Comparison of ENCODE assay signal across 21 cellular contexts in the genomic region with DNA sequence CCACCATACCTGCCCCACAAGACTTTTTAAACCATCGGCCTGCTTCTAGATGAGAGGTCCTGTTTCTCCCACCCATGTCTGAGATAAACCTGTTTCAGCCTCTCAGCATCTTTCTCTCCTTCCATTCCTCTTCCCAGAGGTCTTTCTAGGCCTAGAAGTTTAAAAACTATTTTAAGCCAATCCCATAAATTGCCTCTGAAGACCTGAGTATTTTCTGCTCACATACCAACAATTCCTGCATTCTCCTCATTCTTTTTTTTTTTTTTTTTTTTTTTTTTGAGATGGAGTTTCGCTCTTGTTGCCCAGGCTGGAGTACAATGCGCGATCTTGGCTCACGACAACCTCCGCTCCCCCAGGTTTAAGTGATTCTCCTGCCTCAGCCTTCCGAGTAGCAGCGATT.
DNase-seq lines count a peak whose midpoint lies in the region; ATAC-seq and TF ChIP-seq lines count a peak whose summit lies in the region.
"Had no signal": no experiment of that assay in that cellular context is flagged by ENCODE, and none has a peak within 500 bp of the region (broad histone marks: within the 10 kb centered on the region; RNA-seq: fewer than 3 reads in every experiment).

No MANE protein-coding gene starts in this region.

- H2BK5ac ChIP-seq in mesendoderm (ENCODE audit: low read length) (no peak overlapping the region), trophoblast cell (ENCODE audit: low read depth, low read length, poor library complexity) (no peak overlapping the region)

- no peak overlapping the region for H3K4me2 ChIP-seq in GM23338
- H3K4me2 ChIP-seq in mesendoderm (ENCODE audit: low read length): no peak overlapping the region
- H3K4me2 ChIP-seq in trophoblast cell (ENCODE audit: low read length): no peak overlapping the region
- H3K4me2 ChIP-seq: BLaER1 treated with 17β-estradiol and CSF1 and Interleukin-3, amounts not matched to agents 10 nM and 100 nM had no signal

- no peak overlapping the region for H2BK15ac ChIP-seq in mesendoderm (replicated peaks; ENCODE audit: low read depth)

- H3K27ac ChIP-seq in GM23338 (ENCODE audit: low read depth): no peak overlapping the region
- no peak overlapping the region for H3K27ac ChIP-seq in mesendoderm (ENCODE audit: low read depth, low read length)
- no peak overlapping the region for H3K27ac ChIP-seq in trophoblast cell (ENCODE audit: low read depth, low read length)
- H3K27ac ChIP-seq: 22Rv1; BLaER1 treated with 17β-estradiol and CSF1 and Interleukin-3, amounts not matched to agents 10 nM and 100 nM; C4-2B had no signal

- no peak for ATAC-seq in GM23338
- no peak for ATAC-seq in activated CD8-positive, alpha-beta memory T cell treated with anti-CD3 and anti-CD28 coated beads, Interleukin-2, amount 10 ng/mL, durations not matched to agents 7 days and 5 days
- ATAC-seq: CD8-positive, alpha-beta T cell; GM12878 had no signal

- H2AK5ac ChIP-seq in mesendoderm (ENCODE audit: low read length): no peak overlapping the region
- no peak overlapping the region for H2AK5ac ChIP-seq in trophoblast cell (ENCODE audit: low read length)

- no peak overlapping the region for H3K27ac Mint-ChIP-seq in GM23338
- H3K27ac Mint-ChIP-seq in activated CD8-positive, alpha-beta memory T cell treated with anti-CD3 and anti-CD28 coated beads, Interleukin-2, amount 10 ng/mL, durations not matched to agents 7 days and 5 days: no peak overlapping the region
- H3K27ac Mint-ChIP-seq: B cell; CD4-positive, alpha-beta T cell; CD8-positive, alpha-beta T cell had no signal

- H2BK12ac ChIP-seq in trophoblast cell (ENCODE audit: low read length): peak overlapping the region; percentile 69

- H4K91ac ChIP-seq in trophoblast cell (ENCODE audit: low read depth, low read length): peak overlapping the region; percentile 35

- no peak for TF ChIP-seq CTCF in AG10803 (conservative IDR thresholded peaks at IDR 0.05; ENCODE audit: low read length)
- no peak for TF ChIP-seq CTCF in GM23338 (conservative IDR thresholded peaks at IDR 0.05; ENCODE audit: low read depth in 2 of 2)

- H3K27me3 ChIP-seq in GM23338 (ENCODE audit: insufficient read depth) (no peaks in the 10 kb centered on the region), mesendoderm (ENCODE audit: insufficient read depth, low read length, poor library complexity) (no peaks in the 10 kb centered on the region), trophoblast cell (ENCODE audit: insufficient read depth, low read length) (no peaks in the 10 kb centered on the region)
- H3K27me3 ChIP-seq: BLaER1 treated with 17β-estradiol and CSF1 and Interleukin-3, amounts not matched to agents 10 nM and 100 nM had no signal

- H3K4me3 Mint-ChIP-seq in GM23338: no peak overlapping the region
- H3K4me3 Mint-ChIP-seq in activated CD8-positive, alpha-beta memory T cell treated with anti-CD3 and anti-CD28 coated beads, Interleukin-2, amount 10 ng/mL, durations not matched to agents 7 days and 5 days: no peak overlapping the region
- H3K4me3 Mint-ChIP-seq: B cell; CD4-positive, alpha-beta T cell; CD8-positive, alpha-beta T cell had no signal

- H3K4me1 Mint-ChIP-seq in GM23338: no peaks in the 10 kb centered on the region
- H3K4me1 Mint-ChIP-seq in activated CD8-positive, alpha-beta memory T cell treated with anti-CD3 and anti-CD28 coated beads, Interleukin-2, amount 10 ng/mL, durations not matched to agents 7 days and 5 days: no peaks in the 10 kb centered on the region
- H3K4me1 Mint-ChIP-seq: B cell had no signal

- no peak overlapping the region for H3K23ac ChIP-seq in mesendoderm (ENCODE audit: low read length)
- no peak overlapping the region for H3K23ac ChIP-seq in trophoblast cell (ENCODE audit: low read length)

- H3F3A ChIP-seq in GM23338 (replicated peaks; ENCODE audit: low read depth): no peaks in the 10 kb centered on the region

- H4K5ac ChIP-seq in mesendoderm (ENCODE audit: low read length): no peak overlapping the region

- H3K79me1 ChIP-seq in mesendoderm (ENCODE audit: low read length): no peaks in the 10 kb centered on the region
- peaks cover 3% of the 10 kb centered on the region for H3K79me1 ChIP-seq in trophoblast cell (ENCODE audit: low read length)

- H3K9ac ChIP-seq in mesendoderm (ENCODE audit: low read length) (no peak overlapping the region), trophoblast cell (ENCODE audit: low read length) (no peak overlapping the region)
- H3K9ac ChIP-seq: BLaER1 treated with 17β-estradiol and CSF1 and Interleukin-3, amounts not matched to agents 10 nM and 100 nM had no signal

- H3K56ac ChIP-seq in mesendoderm (ENCODE audit: low read length): no peak overlapping the region

- no peaks in the 10 kb centered on the region for H3K9me3 ChIP-seq in trophoblast cell (ENCODE audit: insufficient read depth, low read depth, low read length)
- H3K9me3 ChIP-seq: Caco-2 had no signal

- no peaks in the 10 kb centered on the region for H3K79me2 ChIP-seq in GM23338 (replicated peaks; ENCODE audit: insufficient read depth)
- H3K79me2 ChIP-seq in mesendoderm (ENCODE audit: control insufficient read depth, insufficient read depth, low read length): no peaks in the 10 kb centered on the region
- H3K79me2 ChIP-seq in trophoblast cell (ENCODE audit: control insufficient read depth, insufficient read depth, low read length, poor library complexity): no peaks in the 10 kb centered on the region

- whole genome bisulfite sequencing in mesendoderm (ENCODE audit: extremely low coverage, insufficient coverage, low lambda C conversion rate): no CpG with 5 or more reads among the region's 8 CpGs
- no CpG with 5 or more reads among the region's 8 CpGs for WGBS in trophoblast cell (ENCODE audit: extremely low coverage, insufficient coverage, insufficient read length)

- H3K18ac ChIP-seq in mesendoderm (ENCODE audit: low read length) (no peak overlapping the region), trophoblast cell (ENCODE audit: low read length) (no peak overlapping the region)

- H3K14ac ChIP-seq in trophoblast cell (ENCODE audit: low read length): no peak overlapping the region

- no peaks in the 10 kb centered on the region; the same call in 1 of the 2 replicates for H3K9me2 ChIP-seq in GM23338 (ENCODE audit: insufficient read depth)

- H3K36me3 ChIP-seq in GM23338 (ENCODE audit: insufficient read depth): no peaks in the 10 kb centered on the region
- no peaks in the 10 kb centered on the region for H3K36me3 ChIP-seq in mesendoderm (ENCODE audit: control insufficient read depth, insufficient read depth, low read length)
- no peaks in the 10 kb centered on the region for H3K36me3 ChIP-seq in trophoblast cell (ENCODE audit: control insufficient read depth in 1 of 2, insufficient read depth in 2 of 2, low read length in 2 of 2)
- H3K36me3 ChIP-seq: BLaER1 treated with 17β-estradiol and CSF1 and Interleukin-3, amounts not matched to agents 10 nM and 100 nM had no signal

- no peak overlapping the region for H2BK120ac ChIP-seq in mesendoderm (ENCODE audit: low read depth, low read length)
- H2BK120ac ChIP-seq in trophoblast cell (ENCODE audit: insufficient read depth, low read length, poor library complexity): no peak overlapping the region

- H3K27me3 Mint-ChIP-seq in GM23338 (ENCODE audit: insufficient read depth, low read depth, poor library complexity): peaks cover 2% of the 10 kb centered on the region
- H3K27me3 Mint-ChIP-seq in activated CD8-positive, alpha-beta memory T cell treated with anti-CD3 and anti-CD28 coated beads, Interleukin-2, amount 10 ng/mL, durations not matched to agents 7 days and 5 days: no peaks in the 10 kb centered on the region
- H3K27me3 Mint-ChIP-seq: CD4-positive, alpha-beta T cell had no signal

- no peaks in the 10 kb centered on the region for H4K20me1 ChIP-seq in GM23338 (replicated peaks; ENCODE audit: insufficient read depth)
- H4K20me1 ChIP-seq: BLaER1 treated with 17β-estradiol and CSF1 and Interleukin-3, amounts not matched to agents 10 nM and 100 nM had no signal

- H3K36me3 Mint-ChIP-seq in GM23338 (ENCODE audit: low read depth): peaks cover 36% of the 10 kb centered on the region
- H3K36me3 Mint-ChIP-seq in activated CD8-positive, alpha-beta memory T cell treated with anti-CD3 and anti-CD28 coated beads, Interleukin-2, amount 10 ng/mL, durations not matched to agents 7 days and 5 days: no peaks in the 10 kb centered on the region
- H3K36me3 Mint-ChIP-seq: CD8-positive, alpha-beta T cell had no signal

- H3K9me3 Mint-ChIP-seq in GM23338: peaks cover 36% of the 10 kb centered on the region; the same call in 2 of the 3 replicates
- peaks cover 11% of the 10 kb centered on the region for H3K9me3 Mint-ChIP-seq in activated CD8-positive, alpha-beta memory T cell treated with anti-CD3 and anti-CD28 coated beads, Interleukin-2, amount 10 ng/mL, durations not matched to agents 7 days and 5 days (ENCODE audit: low read depth)
- H3K9me3 Mint-ChIP-seq: CD4-positive, alpha-beta T cell had no signal

- H4K8ac ChIP-seq in mesendoderm (ENCODE audit: low read depth, low read length) (no peak overlapping the region), trophoblast cell (ENCODE audit: low read depth, low read length) (no peak overlapping the region)

- peak; percentile 73 for DNase-seq in AG10803 (ENCODE audit: low read depth)
- peak; percentile 7 for DNase-seq in GM23338 (ENCODE audit: low spot score)
- DNase-seq in mesendoderm: peak; percentile 54
- DNase-seq in trophoblast cell: peak in 1 of 2 donors; percentile 13
- no peak for DNase-seq in nucleus accumbens (lab: John Stamatoyannopoulos, UW)
- DNase-seq in stimulated activated CD4-positive, alpha-beta T cell treated with anti-CD3 and anti-CD28 coated beads, Interleukin-4, amount 100 ng/mL, for 4 hours: no peak
- no peak for DNase-seq in activated CD8-positive, alpha-beta memory T cell treated with anti-CD3 and anti-CD28 coated beads, Interleukin-2, amount 10 ng/mL, durations not matched to agents 7 days and 5 days
- no peak for DNase-seq in SK-N-DZ (ENCODE audit: low spot score)
- DNase-seq: ACHN; AML-193; Caco-2; Calu3; CD4-positive, alpha-beta T cell; CD8-positive, alpha-beta T cell; DMS79 treated with DMSO at 0.1 percent for 48 hours; GF-D8 had no signal

- CTCF ChIA-PET in activated CD8-positive, alpha-beta memory T cell treated with anti-CD3 and anti-CD28 coated beads, Interleukin-2, amount 10 ng/mL, durations not matched to agents 7 days and 5 days (lab: Charles Lee): no interaction called here

- H3K4ac ChIP-seq in mesendoderm (ENCODE audit: low read depth, low read length) (no peak overlapping the region), trophoblast cell (ENCODE audit: low read depth, low read length) (no peak overlapping the region)

- no peak overlapping the region for H3K4me3 ChIP-seq in AG10803 (ENCODE audit: low read length)
- no peak overlapping the region for H3K4me3 ChIP-seq in GM23338
- no peak overlapping the region for H3K4me3 ChIP-seq in mesendoderm (ENCODE audit: low read length)
- no peak overlapping the region for H3K4me3 ChIP-seq in trophoblast cell (ENCODE audit: low read depth, low read length)
- H3K4me3 ChIP-seq: BLaER1 treated with 17β-estradiol and CSF1 and Interleukin-3, amounts not matched to agents 10 nM and 100 nM; GM12878 had no signal

- H4K12ac ChIP-seq in trophoblast cell (ENCODE audit: low read depth, low read length): no peak overlapping the region

- H2AFZ ChIP-seq in GM23338 (no peak overlapping the region), trophoblast cell (ENCODE audit: insufficient read depth, low read length, poor library complexity) (no peak overlapping the region)

- H3K4me1 ChIP-seq in GM23338 (ENCODE audit: insufficient read depth): no peaks in the 10 kb centered on the region
- no peaks in the 10 kb centered on the region for H3K4me1 ChIP-seq in mesendoderm (ENCODE audit: control insufficient read depth, low read depth, low read length)
- peaks cover 4 to 17% of the 10 kb centered on the region in 2 experiments for H3K4me1 ChIP-seq in trophoblast cell (ENCODE audit: control insufficient read depth in 1 of 2, insufficient read depth in 2 of 2, low read length in 2 of 2)
- H3K4me1 ChIP-seq: BLaER1 treated with 17β-estradiol and CSF1 and Interleukin-3, amounts not matched to agents 10 nM and 100 nM; Caco-2 had no signal

Comparison
In these comparisons a context has a peak if more than half of its experiments do, and no peak if none do; other contexts are left out.
1. DNase-seq: peak in AG10803 (single experiment), GM23338 (single experiment) and mesendoderm (single experiment); none in nucleus accumbens (0 of 56), stimulated activated CD4-positive, alpha-beta T cell treated with anti-CD3 and anti-CD28 coated beads, Interleukin-4, amount 100 ng/mL, for 4 hours (0 of 2), activated CD8-positive, alpha-beta memory T cell treated with anti-CD3 and anti-CD28 coated beads, Interleukin-2, amount 10 ng/mL, durations not matched to agents 7 days and 5 days (single experiment) and SK-N-DZ (single experiment).